In the genomic region with DNA sequence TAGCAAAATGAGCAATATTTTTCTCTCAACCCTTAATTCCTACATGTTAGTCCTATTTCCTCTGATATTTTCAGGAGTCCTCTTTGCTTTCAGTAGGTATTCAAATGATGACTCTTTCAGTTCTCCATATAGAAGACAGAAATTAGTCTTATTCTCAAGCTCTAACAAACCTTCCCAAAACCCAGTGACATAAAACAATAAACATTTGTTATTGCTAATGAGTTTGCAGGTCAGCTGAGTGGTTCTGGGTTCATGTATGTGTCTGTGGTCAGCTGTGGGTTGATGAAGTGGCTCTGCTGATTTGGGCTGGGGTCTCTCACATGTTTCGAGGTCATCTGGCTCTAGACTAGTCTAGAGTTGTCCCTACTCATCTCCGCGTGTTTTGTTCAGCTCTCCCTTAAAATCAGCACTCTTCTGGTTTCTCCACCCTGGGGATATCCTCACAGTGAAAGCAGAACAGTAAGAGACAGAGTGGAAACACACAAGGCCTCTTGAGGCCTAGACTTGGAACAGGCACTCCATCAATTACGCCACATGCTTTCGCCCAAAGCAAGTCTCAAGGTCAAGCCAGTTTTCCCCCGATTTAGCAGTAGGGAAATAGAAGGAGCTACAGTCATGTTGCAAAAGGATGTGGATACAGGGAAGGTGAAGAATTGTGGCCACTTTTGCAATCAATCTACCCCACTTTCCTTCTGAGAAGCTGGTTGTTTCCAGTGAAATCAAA, we compare ENCODE assay signal across 14 cellular contexts.
DNase-seq lines count a peak whose midpoint lies in the region; ATAC-seq and TF ChIP-seq lines count a peak whose summit lies in the region.
"Had no signal": no experiment of that assay in that cellular context is flagged by ENCODE, and none has a peak within 500 bp of the region (broad histone marks: within the 10 kb centered on the region; RNA-seq: fewer than 3 reads in every experiment).

No MANE protein-coding gene starts in this region.

- H3K36me3 Mint-ChIP-seq in natural killer cell treated with Interleukin-12 subunit alpha and Interleukin-12 subunit beta and Interleukin-15 and Interleukin-18, amount 100 ng/mL, for 72 hours = no peaks in the 10 kb centered on the region
- H3K36me3 Mint-ChIP-seq in natural killer cell = no peaks in the 10 kb centered on the region
- H3K36me3 Mint-ChIP-seq in dendritic cell treated with granulocyte-macrophage colony-stimulating factor and Interleukin-4, amounts not matched to agents 40 ng/mL and 50 ng/mL, for 4 days (ENCODE audit: low read depth) = no peaks in the 10 kb centered on the region

- peak overlapping the region; percentile 32 to 58 for H3K27ac Mint-ChIP-seq in natural killer cell treated with Interleukin-12 subunit alpha and Interleukin-12 subunit beta and Interleukin-15 and Interleukin-18, amount 100 ng/mL, for 72 hours
- H3K27ac Mint-ChIP-seq in natural killer cell = no peak overlapping the region
- peak overlapping the region; percentile 51 for H3K27ac Mint-ChIP-seq in dendritic cell treated with granulocyte-macrophage colony-stimulating factor and Interleukin-4, amounts not matched to agents 40 ng/mL and 50 ng/mL, for 4 days
- H3K27ac Mint-ChIP-seq: CD4-positive, alpha-beta T cell had no signal

- peaks cover 14 to 22% of the 10 kb centered on the region in 2 donors for H3K4me1 Mint-ChIP-seq in natural killer cell treated with Interleukin-12 subunit alpha and Interleukin-12 subunit beta and Interleukin-15 and Interleukin-18, amount 100 ng/mL, for 72 hours (ENCODE audit: low read depth in 2 of 2)
- H3K4me1 Mint-ChIP-seq in natural killer cell = peaks cover 26% of the 10 kb centered on the region in 2 donors
- peaks cover 22% of the 10 kb centered on the region for H3K4me1 Mint-ChIP-seq in dendritic cell treated with granulocyte-macrophage colony-stimulating factor and Interleukin-4, amounts not matched to agents 40 ng/mL and 50 ng/mL, for 4 days (ENCODE audit: low read depth)

- no peaks in the 10 kb centered on the region for H3K9me3 Mint-ChIP-seq in natural killer cell treated with Interleukin-12 subunit alpha and Interleukin-12 subunit beta and Interleukin-15 and Interleukin-18, amount 100 ng/mL, for 72 hours
- no peaks in the 10 kb centered on the region for H3K9me3 Mint-ChIP-seq in natural killer cell
- H3K9me3 Mint-ChIP-seq in dendritic cell treated with granulocyte-macrophage colony-stimulating factor and Interleukin-4, amounts not matched to agents 40 ng/mL and 50 ng/mL, for 4 days = peaks cover 10% of the 10 kb centered on the region
- H3K9me3 Mint-ChIP-seq: CD4-positive, alpha-beta T cell had no signal

- ATAC-seq in natural killer cell treated with Interleukin-12 subunit alpha and Interleukin-12 subunit beta and Interleukin-15 and Interleukin-18, amount 100 ng/mL, for 72 hours = no peak
- no peak for ATAC-seq in natural killer cell
- peak; percentile 31 for ATAC-seq in HG02884 (IDR thresholded peaks at IDR 0.05; ENCODE audit: unreplicated experiment)
- ATAC-seq: PC-3 had no signal

- intact Hi-C loops in natural killer cell (cut with micrococcal nuclease) = no loop called here
- intact Hi-C loops in dendritic cell treated with granulocyte-macrophage colony-stimulating factor and Interleukin-4, amounts not matched to agents 40 ng/mL and 50 ng/mL, for 4 days (cut with micrococcal nuclease) = no loop called here

- H3K27me3 Mint-ChIP-seq in natural killer cell treated with Interleukin-12 subunit alpha and Interleukin-12 subunit beta and Interleukin-15 and Interleukin-18, amount 100 ng/mL, for 72 hours = no peaks in the 10 kb centered on the region
- H3K27me3 Mint-ChIP-seq in natural killer cell (ENCODE audit: low read depth in 2 of 2) = no peaks in the 10 kb centered on the region
- no peaks in the 10 kb centered on the region for H3K27me3 Mint-ChIP-seq in dendritic cell treated with granulocyte-macrophage colony-stimulating factor and Interleukin-4, amounts not matched to agents 40 ng/mL and 50 ng/mL, for 4 days
- H3K27me3 Mint-ChIP-seq: CD4-positive, alpha-beta T cell had no signal

- H3K4me3 Mint-ChIP-seq in natural killer cell treated with Interleukin-12 subunit alpha and Interleukin-12 subunit beta and Interleukin-15 and Interleukin-18, amount 100 ng/mL, for 72 hours = no peak overlapping the region
- no peak overlapping the region for H3K4me3 Mint-ChIP-seq in natural killer cell
- H3K4me3 Mint-ChIP-seq in dendritic cell treated with granulocyte-macrophage colony-stimulating factor and Interleukin-4, amounts not matched to agents 40 ng/mL and 50 ng/mL, for 4 days = no peak overlapping the region
- H3K4me3 Mint-ChIP-seq: CD4-positive, alpha-beta T cell had no signal

- no peak for TF ChIP-seq CTCF in natural killer cell (IDR thresholded peaks at IDR 0.05)

- DNase-seq in natural killer cell treated with Interleukin-12 subunit alpha and Interleukin-12 subunit beta and Interleukin-15 and Interleukin-18, amount 100 ng/mL, for 72 hours (ENCODE audit: low spot score) = no peak
- no peak for DNase-seq in natural killer cell
- no peak for DNase-seq in HK-2 (ENCODE audit: unreplicated experiment)
- DNase-seq in stimulated activated CD4-positive, alpha-beta T cell treated with anti-CD3 and anti-CD28 coated beads, Interleukin-2, amount 100 ng/mL, for 48 hours = no peak
- DNase-seq in NCI-H774 (lab: John Stamatoyannopoulos, UW) = no peak
- DNase-seq: Calu3; CD4-positive, alpha-beta T cell; NCI-H1092; NCI-H2227 treated with DMSO at 0.1 percent for 48 hours; NK-92 treated with Interleukin-12 subunit alpha and Interleukin-12 subunit beta, amount 100 ng/mL, for 24 hours; PC-3; SK-N-SH had no signal

Comparison
In these comparisons a context has a peak if more than half of its experiments do, and no peak if none do; other contexts are left out.
1. H3K27ac Mint-ChIP-seq: peak in natural killer cell treated with Interleukin-12 subunit alpha and Interleukin-12 subunit beta and Interleukin-15 and Interleukin-18, amount 100 ng/mL, for 72 hours (2 of 2) and dendritic cell treated with granulocyte-macrophage colony-stimulating factor and Interleukin-4, amounts not matched to agents 40 ng/mL and 50 ng/mL, for 4 days (single experiment); none in natural killer cell (0 of 2).